Comparison of ENCODE assay signal across 1 cellular context in the genomic region with DNA sequence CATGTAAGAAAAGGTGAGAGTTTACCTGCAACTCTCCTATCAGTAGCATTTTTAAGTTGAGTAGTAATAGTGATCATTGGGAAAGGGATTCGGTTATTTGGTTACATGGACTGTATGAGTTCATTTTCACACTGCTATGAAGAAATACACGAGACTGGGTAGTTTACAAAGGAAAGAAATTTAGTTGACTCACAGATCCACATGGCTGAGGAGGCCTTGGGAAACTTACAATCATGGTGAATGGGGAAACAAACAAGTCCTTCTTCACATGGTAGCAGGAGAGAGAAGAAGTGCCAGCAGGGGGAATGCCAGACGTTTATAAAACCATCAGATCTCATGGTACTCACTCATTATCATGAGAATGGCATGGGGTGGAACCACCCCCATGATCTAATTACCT.
TF ChIP-seq lines count a peak whose summit lies in the region.

No MANE protein-coding gene starts in this region.

TF ChIP-seq in GM23338, 12 proteins besides CTCF, POLR2A, EP300 and RAD21 (continued from another document):
- TF ChIP-seq, protein P1, sequence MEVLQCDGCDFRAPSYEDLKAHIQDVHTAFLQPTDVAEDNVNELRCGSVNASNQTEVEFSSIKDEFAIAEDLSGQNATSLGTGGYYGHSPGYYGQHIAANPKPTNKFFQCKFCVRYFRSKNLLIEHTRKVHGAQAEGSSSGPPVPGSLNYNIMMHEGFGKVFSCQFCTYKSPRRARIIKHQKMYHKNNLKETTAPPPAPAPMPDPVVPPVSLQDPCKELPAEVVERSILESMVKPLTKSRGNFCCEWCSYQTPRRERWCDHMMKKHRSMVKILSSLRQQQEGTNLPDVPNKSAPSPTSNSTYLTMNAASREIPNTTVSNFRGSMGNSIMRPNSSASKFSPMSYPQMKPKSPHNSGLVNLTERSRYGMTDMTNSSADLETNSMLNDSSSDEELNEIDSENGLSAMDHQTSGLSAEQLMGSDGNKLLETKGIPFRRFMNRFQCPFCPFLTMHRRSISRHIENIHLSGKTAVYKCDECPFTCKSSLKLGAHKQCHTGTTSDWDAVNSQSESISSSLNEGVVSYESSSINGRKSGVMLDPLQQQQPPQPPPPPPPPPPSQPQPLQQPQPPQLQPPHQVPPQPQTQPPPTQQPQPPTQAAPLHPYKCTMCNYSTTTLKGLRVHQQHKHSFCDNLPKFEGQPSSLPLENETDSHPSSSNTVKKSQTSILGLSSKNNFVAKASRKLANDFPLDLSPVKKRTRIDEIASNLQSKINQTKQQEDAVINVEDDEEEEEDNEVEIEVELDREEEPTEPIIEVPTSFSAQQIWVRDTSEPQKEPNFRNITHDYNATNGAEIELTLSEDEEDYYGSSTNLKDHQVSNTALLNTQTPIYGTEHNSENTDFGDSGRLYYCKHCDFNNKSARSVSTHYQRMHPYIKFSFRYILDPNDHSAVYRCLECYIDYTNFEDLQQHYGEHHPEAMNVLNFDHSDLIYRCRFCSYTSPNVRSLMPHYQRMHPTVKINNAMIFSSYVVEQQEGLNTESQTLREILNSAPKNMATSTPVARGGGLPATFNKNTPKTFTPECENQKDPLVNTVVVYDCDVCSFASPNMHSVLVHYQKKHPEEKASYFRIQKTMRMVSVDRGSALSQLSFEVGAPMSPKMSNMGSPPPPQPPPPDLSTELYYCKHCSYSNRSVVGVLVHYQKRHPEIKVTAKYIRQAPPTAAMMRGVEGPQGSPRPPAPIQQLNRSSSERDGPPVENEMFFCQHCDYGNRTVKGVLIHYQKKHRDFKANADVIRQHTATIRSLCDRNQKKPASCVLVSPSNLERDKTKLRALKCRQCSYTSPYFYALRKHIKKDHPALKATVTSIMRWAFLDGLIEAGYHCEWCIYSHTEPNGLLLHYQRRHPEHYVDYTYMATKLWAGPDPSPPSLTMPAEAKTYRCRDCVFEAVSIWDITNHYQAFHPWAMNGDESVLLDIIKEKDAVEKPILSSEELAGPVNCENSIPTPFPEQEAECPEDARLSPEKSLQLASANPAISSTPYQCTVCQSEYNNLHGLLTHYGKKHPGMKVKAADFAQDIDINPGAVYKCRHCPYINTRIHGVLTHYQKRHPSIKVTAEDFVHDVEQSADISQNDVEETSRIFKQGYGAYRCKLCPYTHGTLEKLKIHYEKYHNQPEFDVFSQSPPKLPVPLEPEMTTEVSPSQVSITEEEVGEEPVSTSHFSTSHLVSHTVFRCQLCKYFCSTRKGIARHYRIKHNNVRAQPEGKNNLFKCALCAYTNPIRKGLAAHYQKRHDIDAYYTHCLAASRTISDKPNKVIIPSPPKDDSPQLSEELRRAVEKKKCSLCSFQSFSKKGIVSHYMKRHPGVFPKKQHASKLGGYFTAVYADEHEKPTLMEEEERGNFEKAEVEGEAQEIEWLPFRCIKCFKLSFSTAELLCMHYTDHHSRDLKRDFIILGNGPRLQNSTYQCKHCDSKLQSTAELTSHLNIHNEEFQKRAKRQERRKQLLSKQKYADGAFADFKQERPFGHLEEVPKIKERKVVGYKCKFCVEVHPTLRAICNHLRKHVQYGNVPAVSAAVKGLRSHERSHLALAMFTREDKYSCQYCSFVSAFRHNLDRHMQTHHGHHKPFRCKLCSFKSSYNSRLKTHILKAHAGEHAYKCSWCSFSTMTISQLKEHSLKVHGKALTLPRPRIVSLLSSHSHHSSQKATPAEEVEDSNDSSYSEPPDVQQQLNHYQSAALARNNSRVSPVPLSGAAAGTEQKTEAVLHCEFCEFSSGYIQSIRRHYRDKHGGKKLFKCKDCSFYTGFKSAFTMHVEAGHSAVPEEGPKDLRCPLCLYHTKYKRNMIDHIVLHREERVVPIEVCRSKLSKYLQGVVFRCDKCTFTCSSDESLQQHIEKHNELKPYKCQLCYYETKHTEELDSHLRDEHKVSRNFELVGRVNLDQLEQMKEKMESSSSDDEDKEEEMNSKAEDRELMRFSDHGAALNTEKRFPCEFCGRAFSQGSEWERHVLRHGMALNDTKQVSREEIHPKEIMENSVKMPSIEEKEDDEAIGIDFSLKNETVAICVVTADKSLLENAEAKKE (CRISPR knock-in tag; IDR thresholded peaks at IDR 0.05) = no peak
- no peak for TF ChIP-seq REST (IDR thresholded peaks at IDR 0.05; ENCODE audit: unreplicated experiment)
- TF ChIP-seq STAT1 (IDR thresholded peaks at IDR 0.05; ENCODE audit: unreplicated experiment) = no peak
- no peak for TF ChIP-seq JUNB (IDR thresholded peaks at IDR 0.05; ENCODE audit: unreplicated experiment)
- TF ChIP-seq POLR2AphosphoS5 (IDR thresholded peaks at IDR 0.05; ENCODE audit: low read depth) = no peak
- no peak for TF ChIP-seq EZH2 (IDR thresholded peaks at IDR 0.05; ENCODE audit: low read depth, unreplicated experiment)
- no peak for TF ChIP-seq NANOG (IDR thresholded peaks at IDR 0.05; ENCODE audit: borderline replicate concordance)
